Comparison of ENCODE assay signal across 9 cellular contexts in the genomic region with DNA sequence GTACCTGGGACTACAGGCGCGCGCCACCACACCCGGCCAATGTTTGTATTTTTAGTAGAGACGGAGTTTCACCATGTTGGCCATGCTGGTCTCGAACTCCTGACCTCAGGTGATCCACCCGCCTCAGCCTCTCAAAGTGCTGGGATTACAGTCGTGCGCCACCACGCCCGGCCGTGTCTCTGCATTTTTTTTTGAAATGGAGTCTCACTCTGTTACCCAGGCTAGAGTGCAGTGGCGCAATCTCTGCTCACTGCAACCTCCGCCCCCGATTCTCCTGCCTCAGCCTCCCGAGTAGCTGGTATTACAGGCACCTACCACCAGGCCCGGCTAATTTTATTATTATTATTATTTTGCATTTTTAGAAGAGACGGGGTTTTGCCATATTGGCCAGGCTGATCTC. TPM values are rescaled to one million over a fixed set of nuclear protein-coding genes. Genes with fewer than 3 reads are reported as not detected.
"Had no signal": no experiment of that assay in that cellular context is flagged by ENCODE, and none has a peak within 500 bp of the region (broad histone marks: within the 10 kb centered on the region; RNA-seq: fewer than 3 reads in every experiment).

No MANE protein-coding gene starts in this region.

RNA-seq across cellular contexts. Expression of a gene that starts 47.3 kb away (rescaled TPM):
- total RNA-seq: PC-3, PC-9, Peyer's patch, Right ventricle myocardium inferior, Right ventricle myocardium superior, RPMI7951, SJSA1, SK-MEL-5 had no signal
- polyA plus RNA-seq: SK-N-SH had no signal
